In the genomic region with DNA sequence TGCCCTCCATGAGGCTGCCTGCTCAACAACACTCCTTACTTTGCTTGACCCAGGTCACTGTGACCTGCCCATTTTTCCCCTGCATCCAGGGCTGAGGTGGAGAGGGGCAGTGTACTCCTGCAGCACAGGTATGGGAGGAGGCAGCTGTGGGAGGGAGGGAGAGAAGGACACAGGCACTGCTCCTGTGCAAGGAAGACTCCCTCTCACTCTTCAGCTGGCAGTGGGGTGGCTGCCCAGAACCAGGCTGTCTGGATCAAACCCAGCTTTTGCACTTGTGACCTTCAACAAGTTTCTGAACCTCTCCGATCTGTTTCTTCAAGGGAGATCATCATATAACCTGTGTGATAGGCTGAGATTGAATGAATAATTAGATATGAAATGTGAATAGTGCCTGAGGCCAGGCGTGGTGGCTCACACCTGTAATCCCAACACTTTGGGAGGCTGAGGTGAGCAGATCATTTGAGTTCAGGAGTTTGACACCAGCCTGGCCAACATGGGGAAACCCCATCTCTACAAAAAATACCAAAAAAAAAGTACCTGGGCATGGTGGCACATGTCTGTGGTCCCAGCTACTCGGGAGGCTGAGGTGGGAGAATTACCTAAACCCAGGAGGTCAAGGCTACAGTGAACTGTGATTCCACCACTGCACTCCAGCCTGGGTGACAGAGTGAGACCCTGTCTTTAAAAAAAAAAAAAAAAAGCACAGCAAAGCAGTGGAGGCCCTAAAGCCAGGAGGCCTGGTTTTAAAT, we compare ENCODE assay signal across 1 cellular context.
TF ChIP-seq lines count a peak whose summit lies in the region.

No MANE protein-coding gene starts in this region.

TF ChIP-seq in H1, 55 proteins besides CTCF, POLR2A, EP300 and RAD21:
- TF ChIP-seq SP4 (IDR thresholded peaks at IDR 0.05; ENCODE audit: low read length), result no peak
